ENCODE assay signal across 1 cellular context in the genomic region with DNA sequence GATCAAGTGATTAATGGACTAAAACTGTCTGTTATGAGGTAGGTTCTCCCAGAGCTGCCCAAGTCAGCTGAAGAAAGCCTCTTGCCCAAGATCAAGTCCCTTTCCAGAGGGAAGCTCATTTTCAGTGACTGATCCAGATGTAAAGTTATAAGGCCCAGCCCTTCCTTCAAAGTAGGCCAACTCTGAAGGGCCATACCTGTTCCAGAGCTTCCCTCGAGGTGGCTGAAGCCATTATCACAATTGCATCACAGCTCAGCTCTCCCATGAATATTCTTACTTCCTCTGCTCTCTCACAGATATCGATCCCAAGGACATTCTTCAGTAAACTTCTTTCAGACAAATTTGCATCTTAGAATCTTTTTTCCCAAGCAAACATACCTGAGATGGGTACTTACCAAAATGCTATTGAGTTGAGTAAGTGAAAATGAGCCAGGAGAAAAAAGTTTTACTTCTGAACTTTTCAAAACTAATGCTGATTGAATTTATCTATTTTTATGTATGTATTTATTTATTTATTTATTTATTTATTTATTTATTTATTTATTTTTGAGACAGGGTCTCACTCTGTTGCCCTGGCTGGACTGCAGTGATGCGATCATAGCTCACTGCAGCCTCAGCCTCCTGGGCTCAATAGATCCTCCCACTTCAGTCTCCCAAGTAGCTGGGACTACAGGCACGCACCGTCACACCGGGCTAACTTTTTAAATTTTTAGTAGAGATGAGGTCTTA.
TF ChIP-seq lines count a peak whose summit lies in the region.

No MANE protein-coding gene starts in this region.

TF ChIP-seq in HEK293, 187 proteins besides CTCF, POLR2A, EP300 and RAD21 (continued from another document):
- TF ChIP-seq ZNF423 (tag by site-specific recombination; IDR thresholded peaks at IDR 0.05) (no peak), ZNF776 (tag by site-specific recombination; IDR thresholded peaks at IDR 0.05; ENCODE audit: borderline replicate concordance) (no peak), ZNF266 (tag by site-specific recombination; IDR thresholded peaks at IDR 0.05; ENCODE audit: low read depth) (peak; percentile 41; the same call in 1 of the 2 replicates), ZNF654 (tag by site-specific recombination; IDR thresholded peaks at IDR 0.05; ENCODE audit: low read depth) (peak; percentile 12; the same call in 1 of the 2 replicates), MZF1 (tag by site-specific recombination; IDR thresholded peaks at IDR 0.05; ENCODE audit: borderline replicate concordance) (no peak; the same call in 1 of the 2 replicates), WT1 (tag by site-specific recombination; IDR thresholded peaks at IDR 0.05) (no peak), ZFHX2 (tag by site-specific recombination; conservative IDR thresholded peaks at IDR 0.05) (no peak), ZNF169 (tag by site-specific recombination; IDR thresholded peaks at IDR 0.05) (no peak), ZNF112 (tag by site-specific recombination; IDR thresholded peaks at IDR 0.05) (no peak), ZNF623 (tag by site-specific recombination; IDR thresholded peaks at IDR 0.05) (peak; percentile 66), ZXDB (tag by site-specific recombination; IDR thresholded peaks at IDR 0.05) (peak; percentile 52; the same call in 1 of the 2 replicates), ZNF155 (tag by site-specific recombination; IDR thresholded peaks at IDR 0.05) (no peak), ZSCAN30 (tag by site-specific recombination; IDR thresholded peaks at IDR 0.05) (no peak), ZBTB8A (tag by site-specific recombination; IDR thresholded peaks at IDR 0.05) (0 out of 2 replicates have a peak, but pooled peaks have one; percentile 51), ZNF548 (tag by site-specific recombination; IDR thresholded peaks at IDR 0.05) (no peak), ZNF292 (tag by site-specific recombination; IDR thresholded peaks at IDR 0.05; ENCODE audit: borderline replicate concordance, low read depth) (no peak), ZNF777 (tag by site-specific recombination; IDR thresholded peaks at IDR 0.05; ENCODE audit: borderline replicate concordance) (no peak), ZNF510 (tag by site-specific recombination; IDR thresholded peaks at IDR 0.05; ENCODE audit: insufficient replicate concordance) (peak; percentile 38), ZNF223 (tag by site-specific recombination; IDR thresholded peaks at IDR 0.05) (no peak), SCRT1 (tag by site-specific recombination; IDR thresholded peaks at IDR 0.05; ENCODE audit: borderline replicate concordance) (no peak), ZNF792 (tag by site-specific recombination; IDR thresholded peaks at IDR 0.05) (no peak), GFI1B (tag by site-specific recombination; IDR thresholded peaks at IDR 0.05) (no peak), ZBTB21 (tag by site-specific recombination; IDR thresholded peaks at IDR 0.05) (no peak), ZNF416 (tag by site-specific recombination; IDR thresholded peaks at IDR 0.05) (no peak), FEZF1 (tag by site-specific recombination; IDR thresholded peaks at IDR 0.05) (no peak), ZNF350 (tag by site-specific recombination; IDR thresholded peaks at IDR 0.05) (no peak), ZNF174 (tag by site-specific recombination; IDR thresholded peaks at IDR 0.05) (no peak), HIC1 (tag by site-specific recombination; IDR thresholded peaks at IDR 0.05) (no peak), ZNF394 (tag by site-specific recombination; IDR thresholded peaks at IDR 0.05; ENCODE audit: borderline replicate concordance) (peak; percentile 91), ZNF18 (tag by site-specific recombination; IDR thresholded peaks at IDR 0.05) (no peak), ZNF558 (tag by site-specific recombination; IDR thresholded peaks at IDR 0.05) (0 out of 2 replicates have a peak, but pooled peaks have one; percentile 39)
- TF ChIP-seq, protein P1, sequence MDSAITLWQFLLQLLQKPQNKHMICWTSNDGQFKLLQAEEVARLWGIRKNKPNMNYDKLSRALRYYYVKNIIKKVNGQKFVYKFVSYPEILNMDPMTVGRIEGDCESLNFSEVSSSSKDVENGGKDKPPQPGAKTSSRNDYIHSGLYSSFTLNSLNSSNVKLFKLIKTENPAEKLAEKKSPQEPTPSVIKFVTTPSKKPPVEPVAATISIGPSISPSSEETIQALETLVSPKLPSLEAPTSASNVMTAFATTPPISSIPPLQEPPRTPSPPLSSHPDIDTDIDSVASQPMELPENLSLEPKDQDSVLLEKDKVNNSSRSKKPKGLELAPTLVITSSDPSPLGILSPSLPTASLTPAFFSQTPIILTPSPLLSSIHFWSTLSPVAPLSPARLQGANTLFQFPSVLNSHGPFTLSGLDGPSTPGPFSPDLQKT (IDR thresholded peaks at IDR 0.05; ENCODE audit: borderline replicate concordance, low read depth, low read length) = no peak
- TF ChIP-seq, protein P2, sequence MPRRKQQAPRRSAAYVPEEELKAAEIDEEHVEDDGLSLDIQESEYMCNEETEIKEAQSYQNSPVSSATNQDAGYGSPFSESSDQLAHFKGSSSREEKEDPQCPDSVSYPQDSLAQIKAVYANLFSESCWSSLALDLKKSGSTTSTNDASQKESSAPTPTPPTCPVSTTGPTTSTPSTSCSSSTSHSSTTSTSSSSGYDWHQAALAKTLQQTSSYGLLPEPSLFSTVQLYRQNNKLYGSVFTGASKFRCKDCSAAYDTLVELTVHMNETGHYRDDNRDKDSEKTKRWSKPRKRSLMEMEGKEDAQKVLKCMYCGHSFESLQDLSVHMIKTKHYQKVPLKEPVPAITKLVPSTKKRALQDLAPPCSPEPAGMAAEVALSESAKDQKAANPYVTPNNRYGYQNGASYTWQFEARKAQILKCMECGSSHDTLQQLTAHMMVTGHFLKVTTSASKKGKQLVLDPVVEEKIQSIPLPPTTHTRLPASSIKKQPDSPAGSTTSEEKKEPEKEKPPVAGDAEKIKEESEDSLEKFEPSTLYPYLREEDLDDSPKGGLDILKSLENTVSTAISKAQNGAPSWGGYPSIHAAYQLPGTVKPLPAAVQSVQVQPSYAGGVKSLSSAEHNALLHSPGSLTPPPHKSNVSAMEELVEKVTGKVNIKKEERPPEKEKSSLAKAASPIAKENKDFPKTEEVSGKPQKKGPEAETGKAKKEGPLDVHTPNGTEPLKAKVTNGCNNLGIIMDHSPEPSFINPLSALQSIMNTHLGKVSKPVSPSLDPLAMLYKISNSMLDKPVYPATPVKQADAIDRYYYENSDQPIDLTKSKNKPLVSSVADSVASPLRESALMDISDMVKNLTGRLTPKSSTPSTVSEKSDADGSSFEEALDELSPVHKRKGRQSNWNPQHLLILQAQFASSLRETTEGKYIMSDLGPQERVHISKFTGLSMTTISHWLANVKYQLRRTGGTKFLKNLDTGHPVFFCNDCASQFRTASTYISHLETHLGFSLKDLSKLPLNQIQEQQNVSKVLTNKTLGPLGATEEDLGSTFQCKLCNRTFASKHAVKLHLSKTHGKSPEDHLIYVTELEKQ (tag by site-specific recombination; IDR thresholded peaks at IDR 0.05; ENCODE audit: borderline replicate concordance) = no peak; the same call in 1 of the 2 replicates
- TF ChIP-seq, protein P3, sequence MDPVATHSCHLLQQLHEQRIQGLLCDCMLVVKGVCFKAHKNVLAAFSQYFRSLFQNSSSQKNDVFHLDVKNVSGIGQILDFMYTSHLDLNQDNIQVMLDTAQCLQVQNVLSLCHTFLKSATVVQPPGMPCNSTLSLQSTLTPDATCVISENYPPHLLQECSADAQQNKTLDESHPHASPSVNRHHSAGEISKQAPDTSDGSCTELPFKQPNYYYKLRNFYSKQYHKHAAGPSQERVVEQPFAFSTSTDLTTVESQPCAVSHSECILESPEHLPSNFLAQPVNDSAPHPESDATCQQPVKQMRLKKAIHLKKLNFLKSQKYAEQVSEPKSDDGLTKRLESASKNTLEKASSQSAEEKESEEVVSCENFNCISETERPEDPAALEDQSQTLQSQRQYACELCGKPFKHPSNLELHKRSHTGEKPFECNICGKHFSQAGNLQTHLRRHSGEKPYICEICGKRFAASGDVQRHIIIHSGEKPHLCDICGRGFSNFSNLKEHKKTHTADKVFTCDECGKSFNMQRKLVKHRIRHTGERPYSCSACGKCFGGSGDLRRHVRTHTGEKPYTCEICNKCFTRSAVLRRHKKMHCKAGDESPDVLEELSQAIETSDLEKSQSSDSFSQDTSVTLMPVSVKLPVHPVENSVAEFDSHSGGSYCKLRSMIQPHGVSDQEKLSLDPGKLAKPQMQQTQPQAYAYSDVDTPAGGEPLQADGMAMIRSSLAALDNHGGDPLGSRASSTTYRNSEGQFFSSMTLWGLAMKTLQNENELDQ (tag by site-specific recombination; IDR thresholded peaks at IDR 0.05; ENCODE audit: low read depth) = no peak
- TF ChIP-seq, protein P4, sequence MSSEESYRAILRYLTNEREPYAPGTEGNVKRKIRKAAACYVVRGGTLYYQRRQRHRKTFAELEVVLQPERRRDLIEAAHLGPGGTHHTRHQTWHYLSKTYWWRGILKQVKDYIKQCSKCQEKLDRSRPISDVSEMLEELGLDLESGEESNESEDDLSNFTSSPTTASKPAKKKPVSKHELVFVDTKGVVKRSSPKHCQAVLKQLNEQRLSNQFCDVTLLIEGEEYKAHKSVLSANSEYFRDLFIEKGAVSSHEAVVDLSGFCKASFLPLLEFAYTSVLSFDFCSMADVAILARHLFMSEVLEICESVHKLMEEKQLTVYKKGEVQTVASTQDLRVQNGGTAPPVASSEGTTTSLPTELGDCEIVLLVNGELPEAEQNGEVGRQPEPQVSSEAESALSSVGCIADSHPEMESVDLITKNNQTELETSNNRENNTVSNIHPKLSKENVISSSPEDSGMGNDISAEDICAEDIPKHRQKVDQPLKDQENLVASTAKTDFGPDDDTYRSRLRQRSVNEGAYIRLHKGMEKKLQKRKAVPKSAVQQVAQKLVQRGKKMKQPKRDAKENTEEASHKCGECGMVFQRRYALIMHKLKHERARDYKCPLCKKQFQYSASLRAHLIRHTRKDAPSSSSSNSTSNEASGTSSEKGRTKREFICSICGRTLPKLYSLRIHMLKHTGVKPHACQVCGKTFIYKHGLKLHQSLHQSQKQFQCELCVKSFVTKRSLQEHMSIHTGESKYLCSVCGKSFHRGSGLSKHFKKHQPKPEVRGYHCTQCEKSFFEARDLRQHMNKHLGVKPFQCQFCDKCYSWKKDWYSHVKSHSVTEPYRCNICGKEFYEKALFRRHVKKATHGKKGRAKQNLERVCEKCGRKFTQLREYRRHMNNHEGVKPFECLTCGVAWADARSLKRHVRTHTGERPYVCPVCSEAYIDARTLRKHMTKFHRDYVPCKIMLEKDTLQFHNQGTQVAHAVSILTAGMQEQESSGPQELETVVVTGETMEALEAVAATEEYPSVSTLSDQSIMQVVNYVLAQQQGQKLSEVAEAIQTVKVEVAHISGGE (tag by site-specific recombination; conservative IDR thresholded peaks at IDR 0.05; ENCODE audit: low read depth) = peak; percentile 76
